ENCODE assay signal across 16 cellular contexts in genomic region chr7:14836006-14836405, GRCh38.
DNase-seq lines count a peak whose midpoint lies in the region; ATAC-seq and TF ChIP-seq lines count a peak whose summit lies in the region.
"Had no signal": no experiment of that assay in that cellular context is flagged by ENCODE, and none has a peak within 500 bp of the region (broad histone marks: within the 10 kb centered on the region; RNA-seq: fewer than 3 reads in every experiment).

No MANE protein-coding gene starts in this region.

- H3K36me3 Mint-ChIP-seq in HFFc6 (ENCODE audit: low read depth): no peaks in the 10 kb centered on the region
- no peaks in the 10 kb centered on the region for H3K36me3 Mint-ChIP-seq in activated CD8-positive, alpha-beta memory T cell treated with anti-CD3 and anti-CD28 coated beads, Interleukin-2, amount 10 ng/mL, durations not matched to agents 7 days and 5 days

- 61 to 67% methylated on average over 4 of the region's 4 CpGs for WGBS in testis, 2 donors

- ATAC-seq in HG02970 (IDR thresholded peaks at IDR 0.05; ENCODE audit: low FRiP score, unreplicated experiment): no peak
- ATAC-seq in activated CD8-positive, alpha-beta memory T cell treated with anti-CD3 and anti-CD28 coated beads, Interleukin-2, amount 10 ng/mL, durations not matched to agents 7 days and 5 days: no peak

- CTCF ChIA-PET in activated CD8-positive, alpha-beta memory T cell treated with anti-CD3 and anti-CD28 coated beads, Interleukin-2, amount 10 ng/mL, durations not matched to agents 7 days and 5 days (lab: Charles Lee): no interaction called here

- no peaks in the 10 kb centered on the region for H3K9me3 Mint-ChIP-seq in HFFc6
- peaks cover 2% of the 10 kb centered on the region for H3K9me3 Mint-ChIP-seq in activated CD8-positive, alpha-beta memory T cell treated with anti-CD3 and anti-CD28 coated beads, Interleukin-2, amount 10 ng/mL, durations not matched to agents 7 days and 5 days (ENCODE audit: low read depth)

- H3K27me3 ChIP-seq in ACC112 (ENCODE audit: insufficient read depth, low read length) (no peaks in the 10 kb centered on the region), SJCRH30 (no peaks in the 10 kb centered on the region), iPS-18a (ENCODE audit: control insufficient read depth, insufficient read depth, low read length) (no peaks in the 10 kb centered on the region), testis (no peaks in the 10 kb centered on the region)
- H3K27me3 ChIP-seq: ovary had no signal

- H3K4me3 ChIP-seq in ACC112 (ENCODE audit: low read depth, low read length) (peak overlapping the region; percentile 59), SJCRH30 (no peak overlapping the region), iPS-18a (ENCODE audit: low read length) (no peak overlapping the region), testis (no peak overlapping the region)
- H3K4me3 ChIP-seq: ovary had no signal

- intact Hi-C loops in testis (cut with DNase I; ENCODE audit: low total_unique reads): no loop called here

- no peaks in the 10 kb centered on the region for H3K27me3 Mint-ChIP-seq in HFFc6 (ENCODE audit: insufficient read depth)
- H3K27me3 Mint-ChIP-seq in activated CD8-positive, alpha-beta memory T cell treated with anti-CD3 and anti-CD28 coated beads, Interleukin-2, amount 10 ng/mL, durations not matched to agents 7 days and 5 days: no peaks in the 10 kb centered on the region
- H3K27me3 Mint-ChIP-seq: B cell had no signal

- H3K4me1 Mint-ChIP-seq in HFFc6 (ENCODE audit: low read depth): peaks cover 93% of the 10 kb centered on the region
- H3K4me1 Mint-ChIP-seq in activated CD8-positive, alpha-beta memory T cell treated with anti-CD3 and anti-CD28 coated beads, Interleukin-2, amount 10 ng/mL, durations not matched to agents 7 days and 5 days: peaks cover 6% of the 10 kb centered on the region
- H3K4me1 Mint-ChIP-seq: B cell had no signal

- H3K79me2 ChIP-seq in ACC112 (ENCODE audit: control insufficient read depth, insufficient read depth, low read length, unreplicated experiment): no peaks in the 10 kb centered on the region

- TF ChIP-seq POLR2A in testis (IDR thresholded peaks at IDR 0.05): no peak

- H3K36me3 ChIP-seq in ACC112 (ENCODE audit: insufficient read depth, low read length): no peaks in the 10 kb centered on the region
- no peaks in the 10 kb centered on the region for H3K36me3 ChIP-seq in SJCRH30
- H3K36me3 ChIP-seq in iPS-18a (ENCODE audit: control insufficient read depth, low read depth, low read length): no peaks in the 10 kb centered on the region
- H3K36me3 ChIP-seq in testis (ENCODE audit: low read depth, missing control alignments): no peaks in the 10 kb centered on the region
- H3K36me3 ChIP-seq: ovary had no signal

- peak overlapping the region; percentile 80 for H2AFZ ChIP-seq in ACC112 (ENCODE audit: low read length, unreplicated experiment)

- peak overlapping the region; percentile 80 for H3K4me3 Mint-ChIP-seq in HFFc6
- H3K4me3 Mint-ChIP-seq in activated CD8-positive, alpha-beta memory T cell treated with anti-CD3 and anti-CD28 coated beads, Interleukin-2, amount 10 ng/mL, durations not matched to agents 7 days and 5 days: no peak overlapping the region
- H3K4me3 Mint-ChIP-seq: B cell had no signal

- peak overlapping the region; percentile 91 for H3K27ac Mint-ChIP-seq in HFFc6
- H3K27ac Mint-ChIP-seq in activated CD8-positive, alpha-beta memory T cell treated with anti-CD3 and anti-CD28 coated beads, Interleukin-2, amount 10 ng/mL, durations not matched to agents 7 days and 5 days: no peak overlapping the region
- H3K27ac Mint-ChIP-seq: B cell had no signal

- H3K27ac ChIP-seq in ACC112 (ENCODE audit: low read depth, low read length): peak overlapping the region; percentile 89
- peak overlapping the region; percentile 29 for H3K27ac ChIP-seq in SJCRH30
- H3K27ac ChIP-seq in iPS-18a (ENCODE audit: low read length): peak overlapping the region; percentile 2
- H3K27ac ChIP-seq in testis: no peak overlapping the region
- H3K27ac ChIP-seq: ovary had no signal

- H3K9me3 ChIP-seq in SJCRH30 (replicated peaks): no peaks in the 10 kb centered on the region
- H3K9me3 ChIP-seq in iPS-18a (ENCODE audit: control insufficient read depth, low read depth, low read length): no peaks in the 10 kb centered on the region
- H3K9me3 ChIP-seq in testis: no peaks in the 10 kb centered on the region
- H3K9me3 ChIP-seq: ovary had no signal

- no peak overlapping the region for H3K9ac ChIP-seq in iPS-18a (ENCODE audit: low read length)

- peaks cover 60% of the 10 kb centered on the region for H3K4me1 ChIP-seq in ACC112 (ENCODE audit: control insufficient read depth, insufficient read depth, low read length, unreplicated experiment)
- peaks cover 20% of the 10 kb centered on the region for H3K4me1 ChIP-seq in SJCRH30
- H3K4me1 ChIP-seq in iPS-18a (ENCODE audit: control insufficient read depth, low read depth, low read length): peaks cover 47% of the 10 kb centered on the region
- H3K4me1 ChIP-seq in testis: no peaks in the 10 kb centered on the region

- DNase-seq in HFFc6 (no peak), SJCRH30 (peak in 1 of 2 experiments; percentile 10), GOT3 (lab: John Stamatoyannopoulos, UW) (no peak), testis (no peak)
- DNase-seq in activated CD8-positive, alpha-beta memory T cell treated with anti-CD3 and anti-CD28 coated beads, Interleukin-2, amount 10 ng/mL, durations not matched to agents 7 days and 5 days: no peak
- DNase-seq: activated naive CD4-positive, alpha-beta T cell treated with Interleukin-2 at 50 U/mL for 16 hours; Karpas-422; midbrain; OCI-M1; ovary; stimulated activated naive CD4-positive, alpha-beta T cell treated with Interleukin-2 at 50 U/mL for 16 hours; T-helper 1 cell had no signal

- TF ChIP-seq CTCF in HFFc6 (IDR thresholded peaks at IDR 0.05) (no peak), testis (IDR thresholded peaks at IDR 0.05) (no peak)

Comparison
In these comparisons a context has a peak if more than half of its experiments do, and no peak if none do; other contexts are left out.
1. H3K27ac ChIP-seq: peak in ACC112 (single experiment), SJCRH30 (single experiment) and iPS-18a (single experiment); none in testis (0 of 2).